In genomic region chr12:95429172-95429510, GRCh38 we compare ENCODE assay signal across 1 cellular context.
TF ChIP-seq lines count a peak whose summit lies in the region.

No MANE protein-coding gene starts in this region.

TF ChIP-seq in GM23338, 12 proteins besides CTCF, POLR2A, EP300 and RAD21:
- no peak for TF ChIP-seq EZH2 (IDR thresholded peaks at IDR 0.05; ENCODE audit: low read depth, unreplicated experiment)
- TF ChIP-seq ZNF462 (CRISPR knock-in tag; IDR thresholded peaks at IDR 0.05), result no peak
- no peak for TF ChIP-seq STAT1 (IDR thresholded peaks at IDR 0.05; ENCODE audit: unreplicated experiment)
- TF ChIP-seq REST (IDR thresholded peaks at IDR 0.05; ENCODE audit: unreplicated experiment), result no peak
- no peak for TF ChIP-seq ZNF331 (CRISPR knock-in tag; IDR thresholded peaks at IDR 0.05; ENCODE audit: low read depth)
- TF ChIP-seq NANOG (IDR thresholded peaks at IDR 0.05; ENCODE audit: borderline replicate concordance), result no peak
- no peak for TF ChIP-seq ZNF114 (CRISPR knock-in tag; IDR thresholded peaks at IDR 0.05)
- no peak for TF ChIP-seq POLR2AphosphoS5 (IDR thresholded peaks at IDR 0.05; ENCODE audit: low read depth)
- TF ChIP-seq EZH2phosphoT487 (IDR thresholded peaks at IDR 0.05; ENCODE audit: unreplicated experiment), result no peak
- no peak for TF ChIP-seq CREB1 (CRISPR knock-in tag; IDR thresholded peaks at IDR 0.05; ENCODE audit: low read depth)
